ENCODE assay signal across 8 cellular contexts in the genomic region with DNA sequence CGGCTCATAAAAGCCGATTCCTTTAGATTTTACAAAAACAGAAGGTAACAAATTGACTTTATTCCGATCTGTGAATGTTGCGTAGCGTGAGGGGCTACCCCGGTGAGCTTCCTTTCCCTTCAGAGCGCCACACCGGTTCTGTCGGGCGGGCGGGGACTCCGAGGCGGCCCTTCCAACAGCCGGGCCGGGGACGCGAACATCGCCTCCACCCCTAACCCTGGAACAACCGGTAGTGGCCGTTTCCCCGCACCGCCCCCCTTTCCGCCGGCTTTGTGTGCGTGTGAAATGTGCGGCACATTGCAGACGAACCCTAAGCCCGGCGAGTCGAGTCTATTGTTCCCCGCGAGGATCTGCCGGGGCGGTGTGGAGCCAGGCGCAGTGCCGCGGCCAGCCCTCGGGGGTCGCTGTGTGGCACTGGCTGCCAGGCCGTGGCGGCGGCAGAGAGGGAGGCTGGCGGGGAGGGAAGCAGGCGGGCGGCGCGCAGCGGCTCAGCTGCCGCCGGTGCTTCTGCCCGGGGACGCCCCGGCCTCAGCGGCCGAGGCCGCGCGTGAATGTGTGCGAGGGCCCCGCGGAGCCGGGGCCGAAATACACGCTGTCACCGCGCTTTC. TPM values are rescaled to one million over a fixed set of nuclear protein-coding genes. Genes with fewer than 3 reads are reported as not detected.
DNase-seq lines count a peak whose midpoint lies in the region; ATAC-seq and TF ChIP-seq lines count a peak whose summit lies in the region.

No MANE protein-coding gene starts in this region.

- H3K79me2 ChIP-seq in DOHH2 (ENCODE audit: control insufficient read depth, low read length) (peaks cover 74% of the 10 kb centered on the region), PC-9 (ENCODE audit: low read depth) (peaks cover 68% of the 10 kb centered on the region)

- H3K9me3 ChIP-seq in DOHH2 (ENCODE audit: control insufficient read depth, insufficient read depth, low read length): no peaks in the 10 kb centered on the region
- no peaks in the 10 kb centered on the region for H3K9me3 ChIP-seq in PC-9 (ENCODE audit: insufficient read depth, low read depth)
- no peaks in the 10 kb centered on the region for H3K9me3 ChIP-seq in esophagus muscularis mucosa

- CTCF ChIA-PET in PC-9 (lab: Charles Lee): interaction anchor here (0.7 kb wide), 1 partner anchor 185 kb away, joined by 4 read pairs; no protein-coding TSS in a partner anchor

- H3K4me1 ChIP-seq in DOHH2 (ENCODE audit: control insufficient read depth, low read length): peaks cover 35% of the 10 kb centered on the region
- H3K4me1 ChIP-seq in PC-9 (replicated peaks; ENCODE audit: insufficient read depth): peaks cover 42% of the 10 kb centered on the region
- peaks cover 38 to 47% (median 44%) of the 10 kb centered on the region in 4 donors for H3K4me1 ChIP-seq in esophagus muscularis mucosa

- peak; percentile 52 for ATAC-seq in GM21737 (IDR thresholded peaks at IDR 0.05; ENCODE audit: unreplicated experiment)

- peak overlapping the region; percentile 99 for H2AFZ ChIP-seq in PC-9

- H3F3A ChIP-seq in DOHH2 (ENCODE audit: control insufficient read depth, insufficient read depth): peaks cover 16% of the 10 kb centered on the region
- peaks cover 20% of the 10 kb centered on the region for H3F3A ChIP-seq in PC-9 (ENCODE audit: insufficient read depth, low read depth)

- TF ChIP-seq CTCF in DOHH2 (IDR thresholded peaks at IDR 0.05; ENCODE audit: low read depth, low read length, poor library complexity, severe bottlenecking) (peak; percentile 89), PC-9 (conservative IDR thresholded peaks at IDR 0.05) (peak; percentile 83), esophagus muscularis mucosa (IDR thresholded peaks at IDR 0.05) (peak; percentile 91 to 100 (median 92))

- H3K36me3 ChIP-seq in DOHH2 (ENCODE audit: control insufficient read depth, low read length) (peaks cover 39% of the 10 kb centered on the region), PC-9 (ENCODE audit: low read depth) (no peaks in the 10 kb centered on the region), esophagus muscularis mucosa (no peaks in the 10 kb centered on the region)

- H3K4me3 ChIP-seq in DOHH2 (ENCODE audit: low read length) (peak overlapping the region; percentile 76), PC-9 (peak overlapping the region; percentile 98), esophagus muscularis mucosa (peak overlapping the region; percentile 83 to 88 (median 87))

- intact Hi-C loops in PC-9 (cut with micrococcal nuclease; ENCODE audit: unreplicated experiment) (loop anchor here (1.0 to 5.0 kb wide), 6 partner anchors 185 to 511 kb away; a partner anchor contains a TSS), esophagus muscularis mucosa (cut with DNase I) (loop anchor here (1.0 to 10.0 kb wide), 2 partner anchors 262 to 514 kb away; a partner anchor contains a TSS)

- no TSS peak for BruUV-seq in PC-9 (replicated peaks; lab: Mats Ljungman, UMichigan)

- H3K4me2 ChIP-seq in DOHH2 (ENCODE audit: low read length) (peak overlapping the region; percentile 94), PC-9 (peak overlapping the region; percentile 94)

- WGBS in esophagus muscularis mucosa: under 1% methylated on average over 22 of the region's 66 CpGs

- 0 out of 2 replicates have a peak, but pooled peaks cover 3% of the 10 kb centered on the region for H4K20me1 ChIP-seq in DOHH2 (ENCODE audit: control insufficient read depth, insufficient read depth, low read depth, low read length)
- no peaks in the 10 kb centered on the region for H4K20me1 ChIP-seq in PC-9 (ENCODE audit: insufficient read depth)

- H3K27ac ChIP-seq in DOHH2 (ENCODE audit: low read depth, low read length) (peak overlapping the region; percentile 95), PC-9 (peak overlapping the region; percentile 91), esophagus muscularis mucosa (replicated peaks in 1 of 4) (peak overlapping the region; percentile 98 to 100 (median 99))

- TF ChIP-seq EP300 in esophagus muscularis mucosa (IDR thresholded peaks at IDR 0.05): no peak

- no peaks in the 10 kb centered on the region for H3K9me2 ChIP-seq in DOHH2 (replicated peaks; ENCODE audit: control insufficient read depth, low read length)
- H3K9me2 ChIP-seq in PC-9 (ENCODE audit: insufficient read depth): no peaks in the 10 kb centered on the region

- DNase-seq in KG1 (lab: John Stamatoyannopoulos, UW): peak; percentile 89
- DNase-seq in PC-9: peak; percentile 81 to 96
- DNase-seq in activated T-cell treated with anti-CD3 and anti-CD28 coated beads, Interleukin-2, amount 50 U/mL, for 48 hours: peak; percentile 96 to 97
- DNase-seq in esophagus muscularis mucosa (ENCODE audit: extremely low spot score): peak; percentile 98
- peak; percentile 98 for DNase-seq in myocyte (ENCODE audit: low read depth)
- peak; percentile 94 to 95 for DNase-seq in stimulated activated CD8-positive, alpha-beta memory T cell treated with anti-CD3 and anti-CD28 coated beads, Interleukin-7, amount 100 ng/mL, for 4 hours (ENCODE audit: low read depth in 2 of 2)

- POLR2A ChIA-PET in PC-9 (lab: Charles Lee; ENCODE audit: unreplicated experiment): interaction anchor here (0.6 to 0.9 kb wide), 4 partner anchors 91 to 1350 kb away, joined by 3 to 10 read pairs (median 4); no protein-coding TSS in a partner anchor

- no peaks in the 10 kb centered on the region for H3K27me3 ChIP-seq in DOHH2 (ENCODE audit: control insufficient read depth, low read length)
- H3K27me3 ChIP-seq in PC-9 (ENCODE audit: insufficient read depth, low read depth): no peaks in the 10 kb centered on the region
- H3K27me3 ChIP-seq in esophagus muscularis mucosa: no peaks in the 10 kb centered on the region

- peak; percentile 81 for TF ChIP-seq POLR2A in esophagus muscularis mucosa (IDR thresholded peaks at IDR 0.05; ENCODE audit: low read depth)

RNA-seq across cellular contexts. Expression of a gene that starts 0.8 kb away (rescaled TPM):
- 24.6 and 25.8 TPM in 2 replicates for total RNA-seq in PC-9 (2021)
- total RNA-seq in esophagus muscularis mucosa: 10 to 100 TPM; 24.0 to 45.3 (median 33.0) TPM
- 15.8 and 17.8 TPM in 2 replicates for total RNA-seq in myocyte
- 5.9 TPM for polyA plus RNA-seq in myocyte (2012)

Comparison
In these comparisons a context has a peak if more than half of its experiments do, and no peak if none do; other contexts are left out.
1. Peak in every context shown above with its lines: DNase-seq, ATAC-seq, H3K4me3 ChIP-seq and H3K27ac ChIP-seq.